In genomic region chr11:77580712-77581337, GRCh38 we compare ENCODE assay signal across 16 cellular contexts. TPM values are rescaled to one million over a fixed set of nuclear protein-coding genes. Genes with fewer than 3 reads are reported as not detected.
DNase-seq lines count a peak whose midpoint lies in the region; ATAC-seq, FAIRE-seq and TF ChIP-seq lines count a peak whose summit lies in the region.
"Had no signal": no experiment of that assay in that cellular context is flagged by ENCODE, and none has a peak within 500 bp of the region (broad histone marks: within the 10 kb centered on the region; RNA-seq: fewer than 3 reads in every experiment).

No MANE protein-coding gene starts in this region.

- no peaks in the 10 kb centered on the region for H3K27me3 ChIP-seq in WERI-Rb-1 (ENCODE audit: insufficient read depth, low read depth, severe bottlenecking)
- H3K27me3 ChIP-seq: suprapubic skin had no signal

- ATAC-seq in stimulated activated naive CD8-positive, alpha-beta T cell treated with anti-CD3 and anti-CD28 coated beads, Interleukin-15, Interleukin-2, amounts not matched to agents 100 U/mL and 50 U/mL, for 24 hours = no peak
- ATAC-seq in stimulated activated naive CD8-positive, alpha-beta T cell treated with anti-CD3 and anti-CD28 coated beads, Interleukin-15, amount 100 ng/mL, for 72 hours = no peak
- ATAC-seq: esophagus mucosa had no signal

- no peaks in the 10 kb centered on the region for H3K9me3 Mint-ChIP-seq in stimulated activated naive CD8-positive, alpha-beta T cell treated with anti-CD3 and anti-CD28 coated beads, Interleukin-15, amount 100 ng/mL, for 72 hours

- H3K4me3 Mint-ChIP-seq in stimulated activated naive CD8-positive, alpha-beta T cell treated with anti-CD3 and anti-CD28 coated beads, Interleukin-15, amount 100 ng/mL, for 72 hours = no peak overlapping the region
- H3K4me3 Mint-ChIP-seq: CD14-positive monocyte had no signal

- no peaks in the 10 kb centered on the region for H3K4me1 Mint-ChIP-seq in stimulated activated naive CD8-positive, alpha-beta T cell treated with anti-CD3 and anti-CD28 coated beads, Interleukin-15, amount 100 ng/mL, for 72 hours
- H3K4me1 Mint-ChIP-seq: CD14-positive monocyte had no signal

- no peak overlapping the region for H3K27ac Mint-ChIP-seq in stimulated activated naive CD8-positive, alpha-beta T cell treated with anti-CD3 and anti-CD28 coated beads, Interleukin-15, amount 100 ng/mL, for 72 hours

- peaks cover 21% of the 10 kb centered on the region for H3K9me3 ChIP-seq in WERI-Rb-1 (ENCODE audit: severe bottlenecking)

- H3K4me3 ChIP-seq in WERI-Rb-1 (ENCODE audit: low read depth, low read length) = no peak overlapping the region
- H3K4me3 ChIP-seq: skin epidermis, suprapubic skin had no signal

- no peaks in the 10 kb centered on the region for H3K36me3 ChIP-seq in WERI-Rb-1
- H3K36me3 ChIP-seq: suprapubic skin had no signal

- FAIRE-seq in TTC549 (lab: Jason Lieb, UNC) = peak; percentile 60
- FAIRE-seq: H54 had no signal

- DNase-seq in stimulated activated naive CD8-positive, alpha-beta T cell treated with anti-CD3 and anti-CD28 coated beads, Interleukin-15, Interleukin-2, amounts not matched to agents 100 U/mL and 50 U/mL, for 24 hours = peak; percentile 14
- DNase-seq in stimulated activated naive CD8-positive, alpha-beta T cell treated with anti-CD3 and anti-CD28 coated beads, Interleukin-15, amount 100 ng/mL, for 72 hours = no peak
- DNase-seq in M059J (ENCODE audit: low read depth) (peak; percentile 55), WERI-Rb-1 (no peak), NCI-H1105 treated with DMSO at 0.1 percent for 48 hours (lab: John Stamatoyannopoulos, UW) (no peak), superior temporal gyrus (ENCODE audit: extremely low spot score) (no peak), nucleus accumbens (lab: John Stamatoyannopoulos, UW) (no peak)
- DNase-seq: NCI-H446 treated with DMSO at 0.1 percent for 48 hours, SHP77 had no signal

- H3K27me3 Mint-ChIP-seq in stimulated activated naive CD8-positive, alpha-beta T cell treated with anti-CD3 and anti-CD28 coated beads, Interleukin-15, amount 100 ng/mL, for 72 hours = peaks cover 10% of the 10 kb centered on the region

- no peak overlapping the region for H3K27ac ChIP-seq in WERI-Rb-1
- H3K27ac ChIP-seq: skin epidermis, suprapubic skin, VCaP had no signal

- TF ChIP-seq CTCF in WERI-Rb-1 (IDR thresholded peaks at IDR 0.05; ENCODE audit: low read depth, low read length) = no peak

RNA-seq across cellular contexts. Expression of gene AQP11, which starts 8.9 kb away (rescaled TPM):
- total RNA-seq in M059J (2014; rRNA removed; shearing (Covaris generic)) = 2.4 and 3.6 TPM in 2 replicates
- total RNA-seq: esophagus mucosa had no signal

RNA-seq across cellular contexts. Expression of gene CLNS1A, which starts 56.8 kb away (rescaled TPM):
- total RNA-seq in M059J (2014; rRNA removed; shearing (Covaris generic)) = 135 and 150 TPM in 2 replicates

Comparison
In these comparisons a context has a peak if more than half of its experiments do, and no peak if none do; other contexts are left out.
1. DNase-seq: peak in stimulated activated naive CD8-positive, alpha-beta T cell treated with anti-CD3 and anti-CD28 coated beads, Interleukin-15, Interleukin-2, amounts not matched to agents 100 U/mL and 50 U/mL, for 24 hours (single experiment) and M059J (single experiment); none in stimulated activated naive CD8-positive, alpha-beta T cell treated with anti-CD3 and anti-CD28 coated beads, Interleukin-15, amount 100 ng/mL, for 72 hours (0 of 2), WERI-Rb-1 (single experiment), NCI-H1105 treated with DMSO at 0.1 percent for 48 hours (single experiment), superior temporal gyrus (single experiment) and nucleus accumbens (0 of 56).